2 cellular contexts compared by ENCODE assay signal in the genomic region with DNA sequence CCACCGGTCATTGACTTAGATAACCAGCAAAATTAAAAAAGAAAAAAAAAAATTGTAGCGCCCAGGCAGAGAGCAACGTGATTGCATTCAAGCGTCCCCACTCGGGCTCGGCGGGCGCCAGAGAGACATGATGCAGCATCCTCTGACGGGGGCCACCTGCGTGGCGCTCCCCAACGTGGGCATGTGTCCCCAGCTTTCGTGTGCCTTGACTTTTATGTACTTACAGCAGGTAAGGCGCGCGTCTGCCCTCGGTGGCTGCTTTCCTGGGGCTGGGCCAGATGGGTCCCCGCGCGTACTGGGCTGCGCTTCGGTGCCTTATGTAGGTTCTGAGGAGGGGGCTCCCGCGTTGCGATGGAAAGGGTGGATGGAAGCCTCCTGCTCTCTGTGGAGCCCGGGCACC.
TF ChIP-seq lines count a peak whose summit lies in the region.

No MANE protein-coding gene starts in this region.

TF ChIP-seq in GM23338, 12 proteins besides CTCF, POLR2A, EP300 and RAD21 (continued from another document):
- TF ChIP-seq NANOG (IDR thresholded peaks at IDR 0.05; ENCODE audit: borderline replicate concordance), result no peak
- TF ChIP-seq POLR2AphosphoS5 (IDR thresholded peaks at IDR 0.05; ENCODE audit: low read depth), result no peak
- no peak for TF ChIP-seq CREB1 (CRISPR knock-in tag; IDR thresholded peaks at IDR 0.05; ENCODE audit: low read depth)
- no peak for TF ChIP-seq ZNF331 (CRISPR knock-in tag; IDR thresholded peaks at IDR 0.05; ENCODE audit: low read depth)
- TF ChIP-seq EZH2 (IDR thresholded peaks at IDR 0.05; ENCODE audit: low read depth, unreplicated experiment), result no peak
- TF ChIP-seq, protein P1, sequence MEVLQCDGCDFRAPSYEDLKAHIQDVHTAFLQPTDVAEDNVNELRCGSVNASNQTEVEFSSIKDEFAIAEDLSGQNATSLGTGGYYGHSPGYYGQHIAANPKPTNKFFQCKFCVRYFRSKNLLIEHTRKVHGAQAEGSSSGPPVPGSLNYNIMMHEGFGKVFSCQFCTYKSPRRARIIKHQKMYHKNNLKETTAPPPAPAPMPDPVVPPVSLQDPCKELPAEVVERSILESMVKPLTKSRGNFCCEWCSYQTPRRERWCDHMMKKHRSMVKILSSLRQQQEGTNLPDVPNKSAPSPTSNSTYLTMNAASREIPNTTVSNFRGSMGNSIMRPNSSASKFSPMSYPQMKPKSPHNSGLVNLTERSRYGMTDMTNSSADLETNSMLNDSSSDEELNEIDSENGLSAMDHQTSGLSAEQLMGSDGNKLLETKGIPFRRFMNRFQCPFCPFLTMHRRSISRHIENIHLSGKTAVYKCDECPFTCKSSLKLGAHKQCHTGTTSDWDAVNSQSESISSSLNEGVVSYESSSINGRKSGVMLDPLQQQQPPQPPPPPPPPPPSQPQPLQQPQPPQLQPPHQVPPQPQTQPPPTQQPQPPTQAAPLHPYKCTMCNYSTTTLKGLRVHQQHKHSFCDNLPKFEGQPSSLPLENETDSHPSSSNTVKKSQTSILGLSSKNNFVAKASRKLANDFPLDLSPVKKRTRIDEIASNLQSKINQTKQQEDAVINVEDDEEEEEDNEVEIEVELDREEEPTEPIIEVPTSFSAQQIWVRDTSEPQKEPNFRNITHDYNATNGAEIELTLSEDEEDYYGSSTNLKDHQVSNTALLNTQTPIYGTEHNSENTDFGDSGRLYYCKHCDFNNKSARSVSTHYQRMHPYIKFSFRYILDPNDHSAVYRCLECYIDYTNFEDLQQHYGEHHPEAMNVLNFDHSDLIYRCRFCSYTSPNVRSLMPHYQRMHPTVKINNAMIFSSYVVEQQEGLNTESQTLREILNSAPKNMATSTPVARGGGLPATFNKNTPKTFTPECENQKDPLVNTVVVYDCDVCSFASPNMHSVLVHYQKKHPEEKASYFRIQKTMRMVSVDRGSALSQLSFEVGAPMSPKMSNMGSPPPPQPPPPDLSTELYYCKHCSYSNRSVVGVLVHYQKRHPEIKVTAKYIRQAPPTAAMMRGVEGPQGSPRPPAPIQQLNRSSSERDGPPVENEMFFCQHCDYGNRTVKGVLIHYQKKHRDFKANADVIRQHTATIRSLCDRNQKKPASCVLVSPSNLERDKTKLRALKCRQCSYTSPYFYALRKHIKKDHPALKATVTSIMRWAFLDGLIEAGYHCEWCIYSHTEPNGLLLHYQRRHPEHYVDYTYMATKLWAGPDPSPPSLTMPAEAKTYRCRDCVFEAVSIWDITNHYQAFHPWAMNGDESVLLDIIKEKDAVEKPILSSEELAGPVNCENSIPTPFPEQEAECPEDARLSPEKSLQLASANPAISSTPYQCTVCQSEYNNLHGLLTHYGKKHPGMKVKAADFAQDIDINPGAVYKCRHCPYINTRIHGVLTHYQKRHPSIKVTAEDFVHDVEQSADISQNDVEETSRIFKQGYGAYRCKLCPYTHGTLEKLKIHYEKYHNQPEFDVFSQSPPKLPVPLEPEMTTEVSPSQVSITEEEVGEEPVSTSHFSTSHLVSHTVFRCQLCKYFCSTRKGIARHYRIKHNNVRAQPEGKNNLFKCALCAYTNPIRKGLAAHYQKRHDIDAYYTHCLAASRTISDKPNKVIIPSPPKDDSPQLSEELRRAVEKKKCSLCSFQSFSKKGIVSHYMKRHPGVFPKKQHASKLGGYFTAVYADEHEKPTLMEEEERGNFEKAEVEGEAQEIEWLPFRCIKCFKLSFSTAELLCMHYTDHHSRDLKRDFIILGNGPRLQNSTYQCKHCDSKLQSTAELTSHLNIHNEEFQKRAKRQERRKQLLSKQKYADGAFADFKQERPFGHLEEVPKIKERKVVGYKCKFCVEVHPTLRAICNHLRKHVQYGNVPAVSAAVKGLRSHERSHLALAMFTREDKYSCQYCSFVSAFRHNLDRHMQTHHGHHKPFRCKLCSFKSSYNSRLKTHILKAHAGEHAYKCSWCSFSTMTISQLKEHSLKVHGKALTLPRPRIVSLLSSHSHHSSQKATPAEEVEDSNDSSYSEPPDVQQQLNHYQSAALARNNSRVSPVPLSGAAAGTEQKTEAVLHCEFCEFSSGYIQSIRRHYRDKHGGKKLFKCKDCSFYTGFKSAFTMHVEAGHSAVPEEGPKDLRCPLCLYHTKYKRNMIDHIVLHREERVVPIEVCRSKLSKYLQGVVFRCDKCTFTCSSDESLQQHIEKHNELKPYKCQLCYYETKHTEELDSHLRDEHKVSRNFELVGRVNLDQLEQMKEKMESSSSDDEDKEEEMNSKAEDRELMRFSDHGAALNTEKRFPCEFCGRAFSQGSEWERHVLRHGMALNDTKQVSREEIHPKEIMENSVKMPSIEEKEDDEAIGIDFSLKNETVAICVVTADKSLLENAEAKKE (CRISPR knock-in tag; IDR thresholded peaks at IDR 0.05), result no peak
- TF ChIP-seq STAT1 (IDR thresholded peaks at IDR 0.05; ENCODE audit: unreplicated experiment), result no peak
- TF ChIP-seq JUNB (IDR thresholded peaks at IDR 0.05; ENCODE audit: unreplicated experiment), result no peak

TF ChIP-seq in neural cell, 6 proteins besides CTCF, POLR2A, EP300 and RAD21:
- TF ChIP-seq, protein P2, sequence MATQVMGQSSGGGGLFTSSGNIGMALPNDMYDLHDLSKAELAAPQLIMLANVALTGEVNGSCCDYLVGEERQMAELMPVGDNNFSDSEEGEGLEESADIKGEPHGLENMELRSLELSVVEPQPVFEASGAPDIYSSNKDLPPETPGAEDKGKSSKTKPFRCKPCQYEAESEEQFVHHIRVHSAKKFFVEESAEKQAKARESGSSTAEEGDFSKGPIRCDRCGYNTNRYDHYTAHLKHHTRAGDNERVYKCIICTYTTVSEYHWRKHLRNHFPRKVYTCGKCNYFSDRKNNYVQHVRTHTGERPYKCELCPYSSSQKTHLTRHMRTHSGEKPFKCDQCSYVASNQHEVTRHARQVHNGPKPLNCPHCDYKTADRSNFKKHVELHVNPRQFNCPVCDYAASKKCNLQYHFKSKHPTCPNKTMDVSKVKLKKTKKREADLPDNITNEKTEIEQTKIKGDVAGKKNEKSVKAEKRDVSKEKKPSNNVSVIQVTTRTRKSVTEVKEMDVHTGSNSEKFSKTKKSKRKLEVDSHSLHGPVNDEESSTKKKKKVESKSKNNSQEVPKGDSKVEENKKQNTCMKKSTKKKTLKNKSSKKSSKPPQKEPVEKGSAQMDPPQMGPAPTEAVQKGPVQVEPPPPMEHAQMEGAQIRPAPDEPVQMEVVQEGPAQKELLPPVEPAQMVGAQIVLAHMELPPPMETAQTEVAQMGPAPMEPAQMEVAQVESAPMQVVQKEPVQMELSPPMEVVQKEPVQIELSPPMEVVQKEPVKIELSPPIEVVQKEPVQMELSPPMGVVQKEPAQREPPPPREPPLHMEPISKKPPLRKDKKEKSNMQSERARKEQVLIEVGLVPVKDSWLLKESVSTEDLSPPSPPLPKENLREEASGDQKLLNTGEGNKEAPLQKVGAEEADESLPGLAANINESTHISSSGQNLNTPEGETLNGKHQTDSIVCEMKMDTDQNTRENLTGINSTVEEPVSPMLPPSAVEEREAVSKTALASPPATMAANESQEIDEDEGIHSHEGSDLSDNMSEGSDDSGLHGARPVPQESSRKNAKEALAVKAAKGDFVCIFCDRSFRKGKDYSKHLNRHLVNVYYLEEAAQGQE (IDR thresholded peaks at IDR 0.05; ENCODE audit: borderline replicate concordance), result no peak
- peak; percentile 6 for TF ChIP-seq POLR2AphosphoS5 (IDR thresholded peaks at IDR 0.05)
